ENCODE assay signal across 35 cellular contexts in genomic region chr20:24806896-24807676, GRCh38.
"Had no signal": no experiment of that assay in that cellular context is flagged by ENCODE, and none has a peak within 500 bp of the region (broad histone marks: within the 10 kb centered on the region; RNA-seq: fewer than 3 reads in every experiment).

No MANE protein-coding gene starts in this region.

- ATAC-seq: activated CD8-positive, alpha-beta T cell treated with anti-CD3 and anti-CD28 coated beads for 36 hours; activated naive CD4-positive, alpha-beta T cell treated with anti-CD3 and anti-CD28 coated beads, Interleukin-2, amount 50 U/mL, for 72 hours; activated T-cell treated with anti-CD3 and anti-CD28 coated beads, Interleukin-2, amount 50 U/mL, for 4 hours; activated T-cell treated with anti-CD3 and anti-CD28 coated beads, Interleukin-2, amount 50 U/mL, for 72 hours; activated T-helper 17 cell treated with anti-CD3 and anti-CD28 coated beads, Interleukin-2, amount 50 U/mL, for 72 hours; body of pancreas had no signal

- FAIRE-seq: astrocyte, TTC549 had no signal

- H3K4me1 ChIP-seq: adrenal gland, body of pancreas, breast epithelium had no signal

- H3K4me3 ChIP-seq: adrenal gland, body of pancreas, breast epithelium had no signal

- H3K36me3 ChIP-seq: adrenal gland, brain microvascular endothelial cell, breast epithelium had no signal

- H3K9me3 ChIP-seq: adrenal gland, body of pancreas, breast epithelium had no signal

- DNase-seq: activated B cell treated with CpG ODN at 0.5 μM for 24 hours; activated CD4-positive, alpha-beta memory T cell treated with anti-CD3 and anti-CD28 coated beads for 36 hours; activated CD4-positive, alpha-beta T cell treated with anti-CD3 and anti-CD28 coated beads for 4 hours; activated CD4-positive, alpha-beta T cell treated with anti-CD3 and anti-CD28 coated beads, Interleukin-2, amount 10 ng/mL, durations not matched to agents 24 days and 14 days; activated CD4-positive, alpha-beta T cell treated with anti-CD3 and anti-CD28 coated beads, Interleukin-2, amount 50 U/mL, for 1 hour; activated CD4-positive, alpha-beta T cell treated with anti-CD3 and anti-CD28 coated beads, Interleukin-2, amount 50 U/mL, for 4 hours; activated CD4-positive, CD25-positive, alpha-beta regulatory T cell treated with anti-CD3 and anti-CD28 coated beads, Interleukin-2, amount 50 U/mL, for 72 hours; activated CD8-positive, alpha-beta memory T cell treated with anti-CD3 and anti-CD28 coated beads, Interleukin-2, amount 50 U/mL, for 4 hours; activated CD8-positive, alpha-beta T cell treated with anti-CD3 and anti-CD28 coated beads for 36 hours; activated effector memory CD4-positive, alpha-beta T cell treated with anti-CD3 and anti-CD28 coated beads, Interleukin-2, amount 50 U/mL, for 16 hours; activated gamma-delta T cell treated with Interleukin-2 at 50 U/mL for 16 hours; activated naive CD4-positive, alpha-beta T cell; activated naive CD4-positive, alpha-beta T cell treated with anti-CD3 and anti-CD28 coated beads for 36 hours; activated naive CD4-positive, alpha-beta T cell treated with anti-CD3 and anti-CD28 coated beads, Interleukin-2, amount 50 U/mL, for 16 hours; activated naive CD8-positive, alpha-beta T cell treated with anti-CD3 and anti-CD28 coated beads for 36 hours; activated T-cell treated with anti-CD3 and anti-CD28 coated beads for 4 hours; activated T-cell treated with anti-CD3 and anti-CD28 coated beads, Interleukin-2, amount 50 U/mL, for 1 hour; activated T-cell treated with anti-CD3 and anti-CD28 coated beads, Interleukin-2, amount 50 U/mL, for 4 hours; activated T-cell treated with anti-CD3 and anti-CD28 coated beads, Interleukin-2, amount 50 U/mL, for 72 hours; adrenal gland; amniotic stem cell; aorta; body of pancreas; brain microvascular endothelial cell; central memory CD4-positive, alpha-beta T cell; SW 1271; T-helper 1 cell; T-helper 2 cell; T-helper 9 cell had no signal

- H3K27me3 ChIP-seq: adrenal gland, body of pancreas, brain microvascular endothelial cell had no signal

- H3K27ac ChIP-seq: adrenal gland, body of pancreas, brain microvascular endothelial cell, breast epithelium, VCaP had no signal
